In the genomic region with DNA sequence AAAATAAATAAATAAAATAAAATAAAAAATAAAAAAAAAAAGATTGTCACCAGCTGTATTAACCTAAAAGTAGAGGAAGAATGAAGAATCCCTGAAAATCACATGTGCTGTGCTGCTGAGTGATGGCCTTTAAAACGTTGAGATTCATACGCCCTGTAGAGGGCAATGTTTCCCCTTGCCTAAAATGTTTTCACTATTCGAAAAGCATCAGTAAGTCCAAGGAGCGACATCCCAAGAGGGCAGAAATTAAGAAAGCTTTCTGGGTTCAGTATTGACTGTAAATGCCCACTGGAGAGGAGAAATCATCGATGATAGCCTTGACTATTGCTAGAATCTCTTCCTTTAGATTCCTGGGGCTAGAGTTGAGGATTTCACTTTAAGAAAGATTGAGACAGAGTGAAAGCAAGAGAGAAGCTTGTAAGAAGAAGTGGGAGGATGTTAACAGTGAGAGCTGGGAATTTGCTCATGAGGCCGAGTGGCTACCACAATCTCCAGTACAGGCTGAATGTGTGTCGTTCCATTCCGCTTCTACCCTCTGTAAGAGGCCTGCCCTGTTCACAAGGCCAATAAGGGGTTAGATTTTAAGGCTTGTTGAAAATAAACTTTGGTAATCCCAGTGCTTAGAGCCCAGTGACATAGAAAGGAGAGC, we compare ENCODE assay signal across 8 cellular contexts.
DNase-seq lines count a peak whose midpoint lies in the region; ATAC-seq, FAIRE-seq and TF ChIP-seq lines count a peak whose summit lies in the region.

No MANE protein-coding gene starts in this region.

- POLR2A ChIA-PET in AG04450 (lab: Yijun Ruan, JAX) (interaction anchor here (0.7 kb wide), 1 partner anchor 780 kb away, joined by 3 read pairs; no protein-coding TSS in a partner anchor), K562 (lab: Yijun Ruan, JAX) (interaction anchor here (0.7 kb wide), 1 partner anchor 11 kb away, joined by 4 read pairs; no protein-coding TSS in a partner anchor)
- POLR2A ChIA-PET in activated CD4-positive, alpha-beta memory T cell treated with anti-CD3 and anti-CD28 coated beads for 36 hours (lab: Charles Lee) = no interaction called here

- no peaks in the 10 kb centered on the region; the same call in 1 of the 2 replicates for H3K9me3 ChIP-seq in AG04450 (ENCODE audit: control insufficient read depth, insufficient read depth, low read length)
- H3K9me3 ChIP-seq in K562 (replicated peaks; ENCODE audit: control insufficient read depth, insufficient read depth, low read depth, low read length) = no peaks in the 10 kb centered on the region

- no peaks in the 10 kb centered on the region for H3K36me3 Mint-ChIP-seq in stimulated activated effector memory CD8-positive, alpha-beta T cell treated with anti-CD3 and anti-CD28 coated beads, Interleukin-12 subunit alpha, Interleukin-12 subunit beta, amount 100 ng/mL, for 72 hours
- no peaks in the 10 kb centered on the region for H3K36me3 Mint-ChIP-seq in activated CD4-positive, alpha-beta memory T cell treated with anti-CD3 and anti-CD28 coated beads for 36 hours

- H4K20me1 ChIP-seq in K562 (replicated peaks; ENCODE audit: control insufficient read depth, insufficient read depth, low read length) = no peaks in the 10 kb centered on the region

- intact Hi-C loops in K562 (cut with micrococcal nuclease) = loop anchor here (5.0 kb wide), 1 partner anchor 625 kb away; no protein-coding TSS in a partner anchor
- intact Hi-C loops in activated CD4-positive, alpha-beta memory T cell treated with anti-CD3 and anti-CD28 coated beads for 36 hours (cut with micrococcal nuclease) = loop anchor here (10.0 kb wide), 1 partner anchor 643 kb away; a partner anchor contains a TSS

- TF ChIP-seq CTCF in AG04450 (IDR thresholded peaks at IDR 0.05; ENCODE audit: low read depth, low read length) (peak; percentile 83), GM12874 (IDR thresholded peaks at IDR 0.05; ENCODE audit: insufficient read depth, low read depth, low read length) (peak; percentile 60; the same call in 1 of the 2 replicates), K562 (IDR thresholded peaks at IDR 0.05 in 2 of 3, conservative IDR thresholded peaks at IDR 0.05 in 1 of 3; ENCODE audit: insufficient read depth in 2 of 3, low read depth in 1 of 3, low read length in 3 of 3) (peak; percentile 58 to 69 (median 64))

- TF ChIP-seq RAD21 in K562 (CRISPR knock-in tag; conservative IDR thresholded peaks at IDR 0.05 in 1 of 2, IDR thresholded peaks at IDR 0.05 in 1 of 2) = peak; percentile 43 to 72; a peak in 3 of 4 replicates

- no peak for TF ChIP-seq POLR2A in K562 (conservative IDR thresholded peaks at IDR 0.05)

- no peaks in the 10 kb centered on the region for H3K27me3 ChIP-seq in AG04450 (ENCODE audit: control insufficient read depth, insufficient read depth, low read length)
- H3K27me3 ChIP-seq in K562 (ENCODE audit: control insufficient read depth in 2 of 2, insufficient read depth in 2 of 2, low read length in 2 of 2) = no peaks in the 10 kb centered on the region

- TF ChIP-seq EP300 in K562 (IDR thresholded peaks at IDR 0.05; ENCODE audit: low read length) = no peak

- no peak overlapping the region for H3K27ac Mint-ChIP-seq in stimulated activated effector memory CD8-positive, alpha-beta T cell treated with anti-CD3 and anti-CD28 coated beads, Interleukin-12 subunit alpha, Interleukin-12 subunit beta, amount 100 ng/mL, for 72 hours
- no peak overlapping the region for H3K27ac Mint-ChIP-seq in activated CD4-positive, alpha-beta memory T cell treated with anti-CD3 and anti-CD28 coated beads for 36 hours

- FAIRE-seq in K562 (lab: Jason Lieb, UNC) = peak; percentile 62

- in situ Hi-C loops in K562 (cut with MboI) = loop anchor here (10.0 to 25.0 kb wide), 5 partner anchors 510 to 810 kb away; no protein-coding TSS in a partner anchor

- peak overlapping the region; percentile 8 for H3K4me3 Mint-ChIP-seq in stimulated activated effector memory CD8-positive, alpha-beta T cell treated with anti-CD3 and anti-CD28 coated beads, Interleukin-12 subunit alpha, Interleukin-12 subunit beta, amount 100 ng/mL, for 72 hours
- no peak overlapping the region for H3K4me3 Mint-ChIP-seq in activated CD4-positive, alpha-beta memory T cell treated with anti-CD3 and anti-CD28 coated beads for 36 hours

- no peaks in the 10 kb centered on the region for H3K4me1 ChIP-seq in K562 (replicated peaks in 1 of 2; ENCODE audit: control insufficient read depth in 2 of 2, insufficient read depth in 2 of 2, low read length in 2 of 2)

- no peaks in the 10 kb centered on the region for H3K9me3 Mint-ChIP-seq in stimulated activated effector memory CD8-positive, alpha-beta T cell treated with anti-CD3 and anti-CD28 coated beads, Interleukin-12 subunit alpha, Interleukin-12 subunit beta, amount 100 ng/mL, for 72 hours
- no peaks in the 10 kb centered on the region for H3K9me3 Mint-ChIP-seq in activated CD4-positive, alpha-beta memory T cell treated with anti-CD3 and anti-CD28 coated beads for 36 hours

- ATAC-seq in HG02938 (IDR thresholded peaks at IDR 0.05; ENCODE audit: unreplicated experiment) = peak; percentile 56
- peak; percentile 74 for ATAC-seq in K562
- ATAC-seq in stimulated activated effector memory CD8-positive, alpha-beta T cell treated with anti-CD3 and anti-CD28 coated beads, Interleukin-12 subunit alpha, Interleukin-12 subunit beta, amount 100 ng/mL, for 72 hours = no peak

- no peaks in the 10 kb centered on the region for H3K27me3 Mint-ChIP-seq in activated CD4-positive, alpha-beta memory T cell treated with anti-CD3 and anti-CD28 coated beads for 36 hours

- no peaks in the 10 kb centered on the region for H3K9me1 ChIP-seq in K562 (ENCODE audit: control insufficient read depth, insufficient read depth, low read length)

- H3K27ac ChIP-seq in AG04450 (ENCODE audit: low read depth, low read length) (no peak overlapping the region), K562 (ENCODE audit: extremely low read depth, low read depth, low read length) (no peak overlapping the region)

- CTCF ChIA-PET in AG04450 (lab: Charles Lee) (interaction anchor here (0.5 to 2.4 kb wide), 77 partner anchors 8 to 754 kb away, joined by 3 to 115 read pairs (median 4); no protein-coding TSS in a partner anchor), K562 (lab: Yijun Ruan, JAX; ENCODE audit: low intra/inter-chr PET ratio) (interaction anchor here (0.6 to 2.5 kb wide), 4 partner anchors 298 to 479 kb away, joined by 3 to 14 read pairs (median 6); no protein-coding TSS in a partner anchor)
- CTCF ChIA-PET in activated CD4-positive, alpha-beta memory T cell treated with anti-CD3 and anti-CD28 coated beads for 36 hours (lab: Charles Lee) = interaction anchor here (0.8 to 1.5 kb wide), 8 partner anchors 9 to 623 kb away, joined by 3 to 5 read pairs (median 4); no protein-coding TSS in a partner anchor

- DNase-seq in AG04450 (ENCODE audit: low read depth, low spot score) (peak; percentile 50), NCI-H345 treated with DMSO at 0.1 percent for 48 hours (lab: John Stamatoyannopoulos, UW; ENCODE audit: unreplicated experiment) (peak; percentile 45), K562 (ENCODE audit: extremely low read depth in 1 of 4, low spot score in 3 of 4) (peak; percentile 14 to 58 (median 26)), iPS-NIHi7 (ENCODE audit: extremely low spot score) (peak; percentile 53)
- DNase-seq in stimulated activated effector memory CD8-positive, alpha-beta T cell treated with anti-CD3 and anti-CD28 coated beads, Interleukin-12 subunit alpha, Interleukin-12 subunit beta, amount 100 ng/mL, for 72 hours (ENCODE audit: low spot score in 2 of 2) = peak in 1 of 2 donors; percentile 43
- no peak for DNase-seq in activated CD4-positive, alpha-beta memory T cell treated with anti-CD3 and anti-CD28 coated beads for 36 hours

- 0 out of 2 replicates have a peak overlapping the region, but pooled peaks have one; percentile 44 for H2AFZ ChIP-seq in K562 (ENCODE audit: low read depth, low read length)

- H3K79me2 ChIP-seq in K562 (ENCODE audit: control insufficient read depth, insufficient read depth, low read length) = no peaks in the 10 kb centered on the region

- no peak overlapping the region for H3K9ac ChIP-seq in K562 (ENCODE audit: insufficient read depth in 1 of 2, low read depth in 2 of 2, low read length in 2 of 2)

- no peak overlapping the region for H3K4me3 ChIP-seq in AG04450 (ENCODE audit: low read depth, low read length)
- H3K4me3 ChIP-seq in K562 = no peak overlapping the region

- 16% methylated on average over 8 of the region's 8 CpGs for WGBS in K562 (ENCODE audit: insufficient coverage, low coverage, missing lambda C conversion rate)

- H3K4me2 ChIP-seq in K562 (ENCODE audit: insufficient read depth, low read length) = 0 out of 2 replicates have a peak overlapping the region, but pooled peaks have one; percentile 0

- H3K4me1 Mint-ChIP-seq in stimulated activated effector memory CD8-positive, alpha-beta T cell treated with anti-CD3 and anti-CD28 coated beads, Interleukin-12 subunit alpha, Interleukin-12 subunit beta, amount 100 ng/mL, for 72 hours = no peaks in the 10 kb centered on the region
- H3K4me1 Mint-ChIP-seq in activated CD4-positive, alpha-beta memory T cell treated with anti-CD3 and anti-CD28 coated beads for 36 hours (ENCODE audit: low read depth) = peaks cover 4% of the 10 kb centered on the region

- no peaks in the 10 kb centered on the region for H3K36me3 ChIP-seq in K562 (ENCODE audit: control insufficient read depth, insufficient read depth, low read length)

- BruUV-seq in K562 (replicated peaks; lab: Mats Ljungman, UMichigan) = no TSS peak
